1 cellular context compared by ENCODE assay signal in genomic region chr22:45425101-45425500, GRCh38.
TF ChIP-seq lines count a peak whose summit lies in the region.

No MANE protein-coding gene starts in this region.

TF ChIP-seq in HepG2, 621 proteins besides CTCF, POLR2A, EP300 and RAD21:
- no peak for TF ChIP-seq EEA1 (CRISPR knock-in tag; IDR thresholded peaks at IDR 0.05; ENCODE audit: borderline replicate concordance)
- TF ChIP-seq KLF6 (CRISPR knock-in tag; IDR thresholded peaks at IDR 0.05), result no peak
- no peak for TF ChIP-seq ZBTB26 (CRISPR knock-in tag; IDR thresholded peaks at IDR 0.05; ENCODE audit: borderline replicate concordance)
- TF ChIP-seq FOSL1 (CRISPR knock-in tag; IDR thresholded peaks at IDR 0.05; ENCODE audit: borderline replicate concordance), result no peak
- TF ChIP-seq PHF20 (CRISPR knock-in tag; IDR thresholded peaks at IDR 0.05), result no peak
- TF ChIP-seq MYNN (CRISPR knock-in tag; IDR thresholded peaks at IDR 0.05; ENCODE audit: low read depth), result no peak
- TF ChIP-seq SMAD9 (CRISPR knock-in tag; IDR thresholded peaks at IDR 0.05), result no peak
- no peak for TF ChIP-seq USF2 (IDR thresholded peaks at IDR 0.05; ENCODE audit: low read depth, low read length)
- no peak for TF ChIP-seq USF2 (CRISPR knock-in tag; IDR thresholded peaks at IDR 0.05; ENCODE audit: borderline replicate concordance)
